18 cellular contexts compared by ENCODE assay signal in the genomic region with DNA sequence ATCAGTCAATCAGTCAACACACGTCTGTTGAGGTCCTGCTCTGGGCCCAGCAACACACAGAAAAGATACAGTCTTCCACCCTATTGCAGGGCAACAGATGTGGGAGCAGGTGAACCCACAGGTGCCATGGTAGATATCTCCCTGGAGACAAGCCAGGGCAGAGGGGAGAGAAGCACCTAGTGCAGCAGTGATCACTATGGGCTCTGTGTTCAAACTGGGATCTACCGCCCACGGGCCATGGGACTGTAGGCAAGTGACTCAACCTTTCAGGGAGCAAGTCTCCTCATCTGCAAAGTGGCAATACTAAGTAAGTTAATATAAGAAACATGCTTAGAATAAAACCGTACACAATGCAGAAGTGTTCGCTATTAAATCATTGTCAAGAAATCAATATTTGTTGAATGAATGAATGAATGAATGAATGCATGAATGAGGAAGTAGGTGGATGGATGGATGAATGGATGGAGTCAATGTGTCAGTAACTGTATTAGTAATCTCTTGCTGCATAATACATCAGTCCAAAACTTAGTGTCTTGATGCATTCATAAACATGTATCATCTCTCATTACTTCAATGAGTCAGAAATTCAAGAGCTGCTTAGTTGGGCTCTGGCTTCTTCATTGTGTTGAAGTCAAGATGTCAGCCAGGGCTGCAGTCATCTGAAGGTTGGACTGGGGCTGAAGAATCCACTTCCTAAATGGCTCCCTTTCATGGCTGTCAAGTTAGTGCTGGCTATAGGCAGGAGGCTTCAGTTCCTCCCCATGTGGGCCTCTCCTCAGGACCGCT. TPM values are rescaled to one million over a fixed set of nuclear protein-coding genes. Genes with fewer than 3 reads are reported as not detected.
DNase-seq lines count a peak whose midpoint lies in the region; ATAC-seq and TF ChIP-seq lines count a peak whose summit lies in the region.
"Had no signal": no experiment of that assay in that cellular context is flagged by ENCODE, and none has a peak within 500 bp of the region (broad histone marks: within the 10 kb centered on the region; RNA-seq: fewer than 3 reads in every experiment).

No MANE protein-coding gene starts in this region.

- peaks cover 18% of the 10 kb centered on the region for H3K4me1 Mint-ChIP-seq in activated T-cell treated with anti-CD3 and anti-CD28 coated beads, Interleukin-2, amount 50 U/mL, for 24 hours (ENCODE audit: low read depth)
- H3K4me1 Mint-ChIP-seq: naive B cell had no signal

- no peaks in the 10 kb centered on the region for H3K27me3 ChIP-seq in upper lobe of right lung

- H3K27ac Mint-ChIP-seq in activated T-cell treated with anti-CD3 and anti-CD28 coated beads, Interleukin-2, amount 50 U/mL, for 24 hours, result peak overlapping the region; percentile 78
- H3K27ac Mint-ChIP-seq: naive B cell had no signal

- peak overlapping the region; percentile 50 for H3K27ac ChIP-seq in RWPE1
- no peak overlapping the region for H3K27ac ChIP-seq in upper lobe of right lung
- H3K27ac ChIP-seq: stomach had no signal

- H3K4me3 Mint-ChIP-seq in activated T-cell treated with anti-CD3 and anti-CD28 coated beads, Interleukin-2, amount 50 U/mL, for 24 hours, result no peak overlapping the region
- H3K4me3 Mint-ChIP-seq: naive B cell had no signal

- peaks cover 3% of the 10 kb centered on the region for H3K36me3 Mint-ChIP-seq in activated T-cell treated with anti-CD3 and anti-CD28 coated beads, Interleukin-2, amount 50 U/mL, for 24 hours (ENCODE audit: low read depth)

- TF ChIP-seq CTCF in RWPE1 (conservative IDR thresholded peaks at IDR 0.05; ENCODE audit: low read depth) (no peak), epithelial cell of esophagus (IDR thresholded peaks at IDR 0.05; ENCODE audit: insufficient read depth, low read depth, low read length, missing control alignments) (no peak), upper lobe of right lung (IDR thresholded peaks at IDR 0.05) (no peak)

- no peaks in the 10 kb centered on the region for H3K4me1 ChIP-seq in upper lobe of right lung
- H3K4me1 ChIP-seq: stomach had no signal

- peak; percentile 50 for DNase-seq in activated T-cell treated with anti-CD3 and anti-CD28 coated beads, Interleukin-2, amount 50 U/mL, for 24 hours
- DNase-seq in activated T-cell treated with anti-CD3 and anti-CD28 coated beads, Interleukin-2, amount 50 U/mL, for 1 hour, result no peak
- DNase-seq in RWPE1 (ENCODE audit: low spot score) (no peak), epithelial cell of esophagus (ENCODE audit: low read depth) (peak; percentile 16), upper lobe of right lung (no peak), SKM-1 (lab: John Stamatoyannopoulos, UW; ENCODE audit: unreplicated experiment) (no peak)
- DNase-seq in stimulated activated CD4-positive, alpha-beta T cell treated with anti-CD3 and anti-CD28 coated beads, Interleukin-4, amount 100 ng/mL, for 48 hours (ENCODE audit: low read depth in 2 of 2), result peak; percentile 49 to 57
- no peak for DNase-seq in activated effector memory CD4-positive, alpha-beta T cell treated with anti-CD3 and anti-CD28 coated beads, Interleukin-2, amount 50 U/mL, for 16 hours
- DNase-seq: activated CD8-positive, alpha-beta memory T cell treated with anti-CD3 and anti-CD28 coated beads for 24 hours; activated gamma-delta T cell; effector memory CD4-positive, alpha-beta T cell; esophagus squamous epithelium; left colon; mesendoderm; naive B cell; NCI-H146; stomach; trophoblast cell had no signal

- H3K9me3 ChIP-seq in upper lobe of right lung, result no peaks in the 10 kb centered on the region

- H3K36me3 ChIP-seq in upper lobe of right lung, result no peaks in the 10 kb centered on the region
- H3K36me3 ChIP-seq: esophagus squamous epithelium, stomach had no signal

- POLR2A ChIA-PET in RWPE1 (lab: Yijun Ruan, JAX; ENCODE audit: low non-redundant PET), result no interaction called here

- no peak for ATAC-seq in upper lobe of right lung
- ATAC-seq: left colon had no signal

- H3K27me3 Mint-ChIP-seq in activated T-cell treated with anti-CD3 and anti-CD28 coated beads, Interleukin-2, amount 50 U/mL, for 24 hours, result no peaks in the 10 kb centered on the region

- H3K4me3 ChIP-seq in epithelial cell of esophagus (ENCODE audit: low read length) (no peak overlapping the region), upper lobe of right lung (no peak overlapping the region)
- H3K4me3 ChIP-seq: esophagus squamous epithelium, stomach had no signal

- CTCF ChIA-PET in RWPE1 (lab: Yijun Ruan, JAX), result interaction anchor here (0.6 to 0.9 kb wide), 2 partner anchors 20 to 593 kb away, joined by 3 to 5 read pairs; no protein-coding TSS in a partner anchor

- intact Hi-C loops in upper lobe of right lung (cut with DNase I), result no loop called here

- H3K9me3 Mint-ChIP-seq in activated T-cell treated with anti-CD3 and anti-CD28 coated beads, Interleukin-2, amount 50 U/mL, for 24 hours, result peaks cover 6% of the 10 kb centered on the region

RNA-seq across cellular contexts. Expression of a gene that starts 31.9 kb away (rescaled TPM):
- 7.6 TPM for total RNA-seq in upper lobe of right lung

Comparison
In these comparisons a context has a peak if more than half of its experiments do, and no peak if none do; other contexts are left out.
1. DNase-seq: peak in activated T-cell treated with anti-CD3 and anti-CD28 coated beads, Interleukin-2, amount 50 U/mL, for 24 hours (single experiment), epithelial cell of esophagus (single experiment) and stimulated activated CD4-positive, alpha-beta T cell treated with anti-CD3 and anti-CD28 coated beads, Interleukin-4, amount 100 ng/mL, for 48 hours (2 of 2); none in activated T-cell treated with anti-CD3 and anti-CD28 coated beads, Interleukin-2, amount 50 U/mL, for 1 hour (single experiment), RWPE1 (single experiment), activated effector memory CD4-positive, alpha-beta T cell treated with anti-CD3 and anti-CD28 coated beads, Interleukin-2, amount 50 U/mL, for 16 hours (single experiment), upper lobe of right lung (single experiment) and SKM-1 (single experiment).